Comparison of ENCODE assay signal across 8 cellular contexts in the genomic region with DNA sequence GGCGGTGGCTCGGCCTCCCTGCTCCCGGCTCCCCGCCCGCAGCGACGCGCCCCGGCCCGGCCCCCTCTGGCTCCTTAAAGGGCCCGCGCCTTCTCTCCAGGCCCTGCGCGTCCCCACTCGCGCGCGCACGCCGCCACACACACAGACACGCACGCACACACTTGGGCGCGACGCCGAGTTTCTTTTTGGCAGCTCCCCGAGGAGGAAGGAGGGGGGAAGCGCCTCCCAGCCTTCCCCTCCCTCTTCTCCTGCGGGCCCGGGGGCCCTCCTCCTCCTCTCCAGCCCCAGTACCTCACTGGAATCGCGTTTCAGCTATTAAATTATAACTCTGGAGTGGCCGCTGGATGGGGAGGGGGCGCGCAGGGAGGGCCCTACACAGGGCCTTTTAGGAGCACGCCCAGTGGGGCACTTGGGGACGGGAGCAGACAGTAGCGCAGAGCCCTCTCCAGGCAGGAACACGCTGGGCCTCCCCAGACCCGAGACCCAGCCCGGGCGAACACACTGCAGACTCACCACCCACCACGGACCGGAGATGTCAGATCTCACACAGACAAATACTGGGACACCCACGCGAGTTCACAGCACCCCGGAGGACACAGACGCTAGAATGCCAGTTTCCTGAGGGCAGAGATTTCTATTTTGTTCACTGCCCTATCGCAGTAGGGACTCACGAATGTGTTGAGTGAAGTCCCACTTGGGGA. TPM values are rescaled to one million over a fixed set of nuclear protein-coding genes. Genes with fewer than 3 reads are reported as not detected.
DNase-seq lines count a peak whose midpoint lies in the region; ATAC-seq, FAIRE-seq and TF ChIP-seq lines count a peak whose summit lies in the region.

No MANE protein-coding gene starts in this region.

- peaks cover 24% of the 10 kb centered on the region for H4K20me1 ChIP-seq in keratinocyte (ENCODE audit: control insufficient read depth, extremely low read depth, insufficient read depth, low read length)

- dilution Hi-C loops in keratinocyte (cut with MboI; ENCODE audit: extremely low pct_ligation_motif_present, low sequenced_read_pairs) = no loop called here

- no peak for FAIRE-seq in keratinocyte (lab: Jason Lieb, UNC)

- H3K9ac ChIP-seq in keratinocyte (ENCODE audit: control insufficient read depth, extremely low read depth, insufficient read depth, low read length) = peak overlapping the region; percentile 53

- peak; percentile 43 for ATAC-seq in HG03103 (IDR thresholded peaks at IDR 0.05; ENCODE audit: low read depth, unreplicated experiment)

- peak overlapping the region; percentile 13 to 62 (median 46) for H3K4me3 ChIP-seq in keratinocyte (ENCODE audit: control insufficient read depth in 2 of 3, extremely low read depth in 1 of 3, insufficient read depth in 2 of 3, low read depth in 1 of 3, low read length in 3 of 3)

- H2AFZ ChIP-seq in keratinocyte (ENCODE audit: control insufficient read depth, low read length) = peak overlapping the region; percentile 62

- peak; percentile 97 for DNase-seq in 8988T
- DNase-seq in NCI-H2227 treated with DMSO at 0.1 percent for 48 hours (lab: John Stamatoyannopoulos, UW) = peak; percentile 64
- DNase-seq in activated CD4-positive, CD25-positive, alpha-beta regulatory T cell treated with anti-CD3 and anti-CD28 coated beads, Interleukin-2, amount 50 U/mL, for 16 hours (ENCODE audit: low read depth, low spot score) = peak; percentile 66
- peak; percentile 83 for DNase-seq in central memory CD4-positive, alpha-beta T cell
- DNase-seq in keratinocyte (ENCODE audit: low read depth, low spot score) = no peak
- DNase-seq in stimulated activated CD4-positive, alpha-beta T cell treated with anti-CD3 and anti-CD28 coated beads, Interleukin-12 subunit alpha, Interleukin-12 subunit beta, amount 100 ng/mL, for 48 hours (ENCODE audit: low read depth in 2 of 3, low spot score in 1 of 3) = peak; percentile 46 to 74 (median 62)

- no peaks in the 10 kb centered on the region for H3K9me3 ChIP-seq in keratinocyte (ENCODE audit: control insufficient read depth, low read depth, low read length)

- TF ChIP-seq POLR2A in GM18526 (IDR thresholded peaks at IDR 0.05; ENCODE audit: extremely low read depth, insufficient read length) = peak; percentile 24

- H3K27ac ChIP-seq in keratinocyte (ENCODE audit: control insufficient read depth, insufficient read depth, low read length) = peak overlapping the region; percentile 43

- peaks cover 0 to 5% of the 10 kb centered on the region in 2 experiments for H3K36me3 ChIP-seq in keratinocyte (ENCODE audit: control insufficient read depth in 2 of 2, extremely low read depth in 1 of 2, insufficient read depth in 2 of 2, low read length in 2 of 2)

- peaks cover 36% of the 10 kb centered on the region for H3K4me1 ChIP-seq in keratinocyte (ENCODE audit: control insufficient read depth, extremely low read depth, insufficient read depth, low read length)

- no peaks in the 10 kb centered on the region for H3K27me3 ChIP-seq in keratinocyte (ENCODE audit: control insufficient read depth, extremely low read depth, insufficient read depth, low read length)

- peaks cover 39% of the 10 kb centered on the region for H3K79me2 ChIP-seq in keratinocyte (ENCODE audit: control insufficient read depth, insufficient read depth, low read length)

- peak in 1 of 3 experiments; percentile 35 for TF ChIP-seq CTCF in keratinocyte (optimal IDR thresholded peaks at IDR 0.05 in 1 of 3, IDR thresholded peaks at IDR 0.05 in 1 of 3, conservative IDR thresholded peaks at IDR 0.05 in 1 of 3; ENCODE audit: extremely low read depth in 1 of 3, insufficient read depth in 2 of 3, low read length in 3 of 3)

- H3K4me2 ChIP-seq in keratinocyte (ENCODE audit: control insufficient read depth, extremely low read depth, insufficient read depth, low read depth, low read length) = peak overlapping the region; percentile 68

- peaks cover 3% of the 10 kb centered on the region for H3K9me1 ChIP-seq in keratinocyte (ENCODE audit: control insufficient read depth, extremely low read depth, insufficient read depth, low read length)

RNA-seq across cellular contexts. Expression of gene NCOR2, which starts 0.4 kb away (rescaled TPM):
- polyA plus RNA-seq in keratinocyte = 4.7 to 10.3 TPM (median 5.0 TPM) in 3 replicates
- polyA plus RNA-seq in keratinocyte (2011; ENCODE audit: low read depth) = 31.0 TPM
- 6.5 and 20.0 TPM in 2 replicates for polyA plus RNA-seq in keratinocyte (2011; cell fraction: cytosol; rRNA removed)
- polyA plus RNA-seq in keratinocyte (2011; cell fraction: nucleus; rRNA removed) = 43.3 and 69.5 TPM in 2 replicates
- 35.3 and 75.7 TPM in 2 replicates for polyA plus RNA-seq in keratinocyte (2012; ENCODE audit: low replicate concordance)
- polyA minus RNA-seq in keratinocyte = 19.3 to 59.5 TPM (median 23.6 TPM) in 3 replicates
- 40.7 TPM for polyA minus RNA-seq in keratinocyte (2011; cell fraction: cytosol; rRNA and poly(A)+ RNA removed)
- polyA minus RNA-seq in keratinocyte (2011; cell fraction: nucleus; rRNA and poly(A)+ RNA removed) = 50.3 and 64.5 TPM in 2 replicates
